8 cellular contexts compared by ENCODE assay signal in genomic region chr1:203557958-203558760, GRCh38.
DNase-seq lines count a peak whose midpoint lies in the region; ATAC-seq and TF ChIP-seq lines count a peak whose summit lies in the region.

No MANE protein-coding gene starts in this region.

- no peak overlapping the region for H3K9ac ChIP-seq in mammary epithelial cell (ENCODE audit: insufficient read depth, low read length)
- H3K9ac ChIP-seq in mesenchymal stem cell (ENCODE audit: low read length), result peak overlapping the region; percentile 94

- H3K4me3 ChIP-seq in mammary epithelial cell (replicated peaks in 1 of 3; ENCODE audit: insufficient read depth in 1 of 3, low read depth in 2 of 3, low read length in 3 of 3) (no peak overlapping the region), mesenchymal stem cell (ENCODE audit: insufficient read depth in 1 of 2, low read depth in 1 of 2, low read length in 2 of 2) (peak overlapping the region in 1 of 2 experiments; percentile 73), aorta (ENCODE audit: low read length in 2 of 2) (no peak overlapping the region)

- H3K14ac ChIP-seq in mesenchymal stem cell (ENCODE audit: low read length in 2 of 2), result no peak overlapping the region

- H3K27ac Mint-ChIP-seq in T-cell, result no peak overlapping the region

- H3K4me1 ChIP-seq in mammary epithelial cell (ENCODE audit: insufficient read depth, low read length) (peaks cover 40% of the 10 kb centered on the region), mesenchymal stem cell (ENCODE audit: control insufficient read depth, insufficient read depth, low read depth, low read length) (peaks cover 24% of the 10 kb centered on the region), aorta (ENCODE audit: control insufficient read depth in 1 of 2, insufficient read depth in 2 of 2, low read length in 2 of 2) (peaks cover 3 to 4% of the 10 kb centered on the region in 2 donors)

- no peak overlapping the region for H2BK5ac ChIP-seq in mesenchymal stem cell (ENCODE audit: low read depth, low read length, poor library complexity, severe bottlenecking)

- no peak overlapping the region for H4K8ac ChIP-seq in mesenchymal stem cell (ENCODE audit: low read length)

- no peak overlapping the region for H3K23ac ChIP-seq in mesenchymal stem cell (ENCODE audit: low read length in 2 of 2)

- no peaks in the 10 kb centered on the region for H3K36me3 Mint-ChIP-seq in T-cell

- peak overlapping the region; percentile 68 for H3K4me2 ChIP-seq in mammary epithelial cell (ENCODE audit: insufficient read depth, low read depth, low read length)
- H3K4me2 ChIP-seq in mesenchymal stem cell (ENCODE audit: low read length, poor library complexity, severe bottlenecking), result no peak overlapping the region

- H3K79me1 ChIP-seq in mesenchymal stem cell (replicated peaks; ENCODE audit: low read length, poor library complexity, severe bottlenecking), result no peaks in the 10 kb centered on the region

- no peak overlapping the region for H2BK15ac ChIP-seq in mesenchymal stem cell (ENCODE audit: low read depth, poor library complexity, severe bottlenecking)

- H4K91ac ChIP-seq in mesenchymal stem cell (ENCODE audit: low read length), result no peak overlapping the region

- H2AFZ ChIP-seq in mammary epithelial cell (ENCODE audit: low read depth, low read length) (peak overlapping the region; percentile 28), mesenchymal stem cell (ENCODE audit: low read depth, low read length) (no peak overlapping the region)

- H3K36me3 ChIP-seq in mammary epithelial cell (ENCODE audit: insufficient read depth, low read length) (no peaks in the 10 kb centered on the region), mesenchymal stem cell (ENCODE audit: control insufficient read depth in 1 of 2, insufficient read depth in 2 of 2, low read depth in 1 of 2, low read length in 2 of 2) (no peaks in the 10 kb centered on the region), aorta (ENCODE audit: control insufficient read depth in 1 of 2, insufficient read depth in 2 of 2, low read length in 1 of 2) (no peaks in the 10 kb centered on the region)

- H3K27me3 ChIP-seq in mammary epithelial cell (ENCODE audit: insufficient read depth, low read length), result no peaks in the 10 kb centered on the region
- H3K27me3 ChIP-seq in mesenchymal stem cell (ENCODE audit: control insufficient read depth in 1 of 2, insufficient read depth in 1 of 2, low read length in 2 of 2), result no peaks in the 10 kb centered on the region
- no peaks in the 10 kb centered on the region for H3K27me3 ChIP-seq in aorta (ENCODE audit: control insufficient read depth in 1 of 2, insufficient read depth in 2 of 2, low read length in 1 of 2)

- in situ Hi-C loops in mammary epithelial cell (cut with MboI; ENCODE audit: low sequenced_read_pairs in 2 of 2), result no loop called here

- no peak for TF ChIP-seq CTCF in mammary epithelial cell (conservative IDR thresholded peaks at IDR 0.05 in 1 of 2, IDR thresholded peaks at IDR 0.05 in 1 of 2; ENCODE audit: extremely low read depth in 1 of 2, insufficient read depth in 1 of 2, low read depth in 1 of 2, low read length in 2 of 2)

- no peaks in the 10 kb centered on the region for H4K20me1 ChIP-seq in mammary epithelial cell (ENCODE audit: insufficient read depth, low read length)

- CTCF ChIA-PET in mammary epithelial cell (lab: Charles Lee; ENCODE audit: low non-redundant PET), result interaction anchor here (0.5 to 0.6 kb wide), 3 partner anchors 23 to 550 kb away, joined by 3 to 12 read pairs (median 4); no protein-coding TSS in a partner anchor
- CTCF ChIA-PET in T-cell (lab: Charles Lee), result no interaction called here

- BruUV-seq in mammary epithelial cell (replicated peaks; lab: Mats Ljungman, UMichigan), result no TSS peak

- no peaks in the 10 kb centered on the region for H3K79me2 ChIP-seq in mammary epithelial cell (ENCODE audit: insufficient read depth, low read length)

- no peak overlapping the region for H2AK5ac ChIP-seq in mesenchymal stem cell (ENCODE audit: low read length, severe bottlenecking)

- POLR2A ChIA-PET in T-cell (lab: Charles Lee), result no interaction called here

- peaks cover 0 to 4% of the 10 kb centered on the region in 2 donors for H3K27me3 Mint-ChIP-seq in T-cell

- no peak overlapping the region for H2BK120ac ChIP-seq in mesenchymal stem cell (ENCODE audit: low read depth, low read length)

- dilution Hi-C loops in mammary epithelial cell (cut with HindIII; ENCODE audit: low sequenced_read_pairs), result no loop called here

- peaks cover 0 to 5% (median 0%) of the 10 kb centered on the region in 3 donors for H3K4me1 Mint-ChIP-seq in T-cell

- no peaks in the 10 kb centered on the region for H3K9me3 Mint-ChIP-seq in T-cell

- ATAC-seq in Right ventricle myocardium inferior (peak; percentile 59), aorta (ENCODE audit: low FRiP score) (peak; percentile 83), T-cell (replicated peaks in 1 of 4) (no peak), GM18520 (IDR thresholded peaks at IDR 0.05; ENCODE audit: unreplicated experiment) (no peak)

- H3K27ac ChIP-seq in mammary epithelial cell (ENCODE audit: insufficient read depth, low read depth, low read length) (peak overlapping the region; percentile 50), mesenchymal stem cell (ENCODE audit: low read length, poor library complexity, severe bottlenecking) (peak overlapping the region; percentile 41), aorta (ENCODE audit: low read depth in 1 of 2, low read length in 2 of 2) (peak overlapping the region; percentile 99)

- peak overlapping the region in 1 of 2 experiments; percentile 86 for H3K18ac ChIP-seq in mesenchymal stem cell (ENCODE audit: low read depth in 1 of 2, low read length in 2 of 2)

- DNase-seq in Right ventricle myocardium inferior (ENCODE audit: missing footprints) (no peak), cardiac septum (ENCODE audit: low spot score) (no peak), mammary epithelial cell (peak; percentile 97), mesenchymal stem cell (peak; percentile 96), aorta (peak; percentile 85 to 89), T-helper 2 cell (no peak), T-cell (no peak)

- 4% methylated on average over 5 of the region's 5 CpGs for WGBS in mammary epithelial cell (ENCODE audit: low coverage, missing lambda C conversion rate)
- 5% methylated on average over 4 of the region's 5 CpGs for WGBS in mesenchymal stem cell
- WGBS in aorta, 2 donors, result 3 to 6% methylated on average over 5 of the region's 5 CpGs

- peak overlapping the region; percentile 34 to 92 for H2BK12ac ChIP-seq in mesenchymal stem cell (ENCODE audit: low read length in 2 of 2)

- no peak overlapping the region for H3K4ac ChIP-seq in mesenchymal stem cell (ENCODE audit: low read depth in 1 of 2, low read length in 2 of 2)

- no peaks in the 10 kb centered on the region for H3K9me3 ChIP-seq in mammary epithelial cell (replicated peaks; ENCODE audit: insufficient read depth, low read length)
- H3K9me3 ChIP-seq in mesenchymal stem cell (ENCODE audit: control insufficient read depth, low read length), result no peaks in the 10 kb centered on the region
- H3K9me3 ChIP-seq in aorta (ENCODE audit: control insufficient read depth, low read length), result no peaks in the 10 kb centered on the region

- no peak overlapping the region for H3K4me3 Mint-ChIP-seq in T-cell

- intact Hi-C loops in Right ventricle myocardium inferior (cut with DNase I), result loop anchor here (1.0 to 5.0 kb wide), 3 partner anchors 39 to 71 kb away; no protein-coding TSS in a partner anchor
- intact Hi-C loops in cardiac septum (cut with DNase I), result loop anchor here (1.0 to 5.0 kb wide), 3 partner anchors 50 to 144 kb away; no protein-coding TSS in a partner anchor
- intact Hi-C loops in mammary epithelial cell (cut with micrococcal nuclease), result loop anchor here (1.0 to 2.0 kb wide), 8 partner anchors 9 to 135 kb away; partner anchors contain the start of gene ATP2B4
- intact Hi-C loops in aorta (cut with DNase I), result loop anchor here (2.0 to 5.0 kb wide), 4 partner anchors 51 to 135 kb away; partner anchors contain the start of gene ATP2B4 (in 1 of the 2)

Comparison
In these comparisons a context has a peak if more than half of its experiments do, and no peak if none do; other contexts are left out.
1. ATAC-seq: peak in Right ventricle myocardium inferior (single experiment) and aorta (single experiment); none in T-cell (0 of 4) and GM18520 (single experiment).
2. DNase-seq: peak in mammary epithelial cell (single experiment), mesenchymal stem cell (single experiment) and aorta (2 of 2); none in Right ventricle myocardium inferior (single experiment), cardiac septum (single experiment), T-helper 2 cell (0 of 5) and T-cell (0 of 34).
3. H3K27ac ChIP-seq: peak in every context shown above with its lines; median percentile 99 in aorta; 50 in mammary epithelial cell; 41 in mesenchymal stem cell.